1 cellular context compared by ENCODE assay signal in genomic region chr16:84144859-84145639, GRCh38.
TF ChIP-seq lines count a peak whose summit lies in the region.

Gene DNAAF1 (plus strand): TSS chr16:84145308. CDS start chr16:84145441, 133 bp downstream.
Gene HSDL1 (minus strand): TSS chr16:84145177. CDS start chr16:84131321, 13,856 bp downstream.

TF ChIP-seq in HepG2, 621 proteins besides CTCF, POLR2A, EP300 and RAD21 (continued from another document and continues in another):
- TF ChIP-seq THAP9 (CRISPR knock-in tag; IDR thresholded peaks at IDR 0.05; ENCODE audit: borderline replicate concordance) (no peak), PCBP1 (IDR thresholded peaks at IDR 0.05; ENCODE audit: borderline replicate concordance, low read depth, low read length) (no peak), ZBTB2 (CRISPR knock-in tag; IDR thresholded peaks at IDR 0.05; ENCODE audit: low read depth) (peak; percentile 58), DMAP1 (CRISPR knock-in tag; IDR thresholded peaks at IDR 0.05) (peak; percentile 51; the same call in 1 of the 2 replicates), ZNF407 (CRISPR knock-in tag; IDR thresholded peaks at IDR 0.05; ENCODE audit: not compliant biosample characterization) (no peak), NFKBIZ (CRISPR knock-in tag; IDR thresholded peaks at IDR 0.05) (0 out of 2 replicates have a peak, but pooled peaks have one; percentile 40), MNT (IDR thresholded peaks at IDR 0.05) (peak; percentile 40; the same call in 1 of the 2 replicates), ZNF33B (CRISPR knock-in tag; IDR thresholded peaks at IDR 0.05) (no peak), SOX6 (IDR thresholded peaks at IDR 0.05) (no peak), SOX6 (CRISPR knock-in tag; IDR thresholded peaks at IDR 0.05) (peak; percentile 13; the same call in 1 of the 2 replicates), ZNF101 (CRISPR knock-in tag; IDR thresholded peaks at IDR 0.05; ENCODE audit: borderline replicate concordance, low read depth) (no peak), PAWR (CRISPR knock-in tag; IDR thresholded peaks at IDR 0.05; ENCODE audit: borderline replicate concordance) (no peak), THAP7 (CRISPR knock-in tag; IDR thresholded peaks at IDR 0.05) (peak; percentile 76), ZNF746 (CRISPR knock-in tag; IDR thresholded peaks at IDR 0.05) (no peak), TBX3 (IDR thresholded peaks at IDR 0.05; ENCODE audit: borderline replicate concordance) (no peak), FOSL2 (CRISPR knock-in tag; IDR thresholded peaks at IDR 0.05) (no peak), SIN3B (IDR thresholded peaks at IDR 0.05; ENCODE audit: low read length) (peak; percentile 45; the same call in 1 of the 2 replicates), GMEB2 (CRISPR knock-in tag; IDR thresholded peaks at IDR 0.05; ENCODE audit: low read depth) (peak; percentile 63; the same call in 1 of the 2 replicates), ZNF775 (CRISPR knock-in tag; IDR thresholded peaks at IDR 0.05; ENCODE audit: borderline replicate concordance) (no peak), BRD4 (CRISPR knock-in tag; IDR thresholded peaks at IDR 0.05) (no peak; the same call in 1 of the 2 replicates), HCFC1 (IDR thresholded peaks at IDR 0.05; ENCODE audit: low read depth, low read length) (0 out of 2 replicates have a peak, but pooled peaks have one; percentile 18), HOXD1 (CRISPR knock-in tag; IDR thresholded peaks at IDR 0.05) (no peak; the same call in 1 of the 2 replicates), ZNF354B (CRISPR knock-in tag; IDR thresholded peaks at IDR 0.05) (no peak), NR2C2 (CRISPR knock-in tag; IDR thresholded peaks at IDR 0.05; ENCODE audit: borderline replicate concordance) (peak; percentile 28; the same call in 1 of the 2 replicates), ZNF468 (CRISPR knock-in tag; IDR thresholded peaks at IDR 0.05) (no peak), HDAC6 (IDR thresholded peaks at IDR 0.05; ENCODE audit: low read depth, low read length) (no peak), GATAD2A (CRISPR knock-in tag; IDR thresholded peaks at IDR 0.05) (no peak), ZNF362 (CRISPR knock-in tag; IDR thresholded peaks at IDR 0.05; ENCODE audit: borderline replicate concordance) (no peak), CHD4 (IDR thresholded peaks at IDR 0.05; ENCODE audit: borderline replicate concordance, low read length) (no peak), ZNF281 (CRISPR knock-in tag; IDR thresholded peaks at IDR 0.05; ENCODE audit: borderline replicate concordance) (no peak), POLR2AphosphoS5 (IDR thresholded peaks at IDR 0.05; ENCODE audit: low read depth, low read length) (peak; percentile 56; the same call in 1 of the 2 replicates), ZNF713 (CRISPR knock-in tag; IDR thresholded peaks at IDR 0.05) (no peak), ZNF235 (CRISPR knock-in tag; IDR thresholded peaks at IDR 0.05; ENCODE audit: borderline replicate concordance) (0 out of 2 replicates have a peak, but pooled peaks have one; percentile 52), RBAK (CRISPR knock-in tag; IDR thresholded peaks at IDR 0.05) (no peak), SAFB2 (CRISPR knock-in tag; IDR thresholded peaks at IDR 0.05; ENCODE audit: borderline replicate concordance, low read depth) (peak; percentile 54; the same call in 1 of the 2 replicates), ATF5 (CRISPR knock-in tag; IDR thresholded peaks at IDR 0.05; ENCODE audit: low read depth) (no peak)
